18 cellular contexts compared by ENCODE assay signal in genomic region chr20:19968488-19969073, GRCh38. TPM values are rescaled to one million over a fixed set of nuclear protein-coding genes. Genes with fewer than 3 reads are reported as not detected.
DNase-seq lines count a peak whose midpoint lies in the region; ATAC-seq, FAIRE-seq and TF ChIP-seq lines count a peak whose summit lies in the region.
"Had no signal": no experiment of that assay in that cellular context is flagged by ENCODE, and none has a peak within 500 bp of the region (broad histone marks: within the 10 kb centered on the region; RNA-seq: fewer than 3 reads in every experiment).

No MANE protein-coding gene starts in this region.

- peak overlapping the region; percentile 39 for H3K4me3 ChIP-seq in CD4-positive, CD25-positive, alpha-beta regulatory T cell (ENCODE audit: low read depth, low read length)
- H3K4me3 ChIP-seq in HepG2 (replicated peaks in 1 of 3; ENCODE audit: insufficient read depth in 1 of 3, low read depth in 2 of 3, low read length in 3 of 3) = no peak overlapping the region
- H3K4me3 ChIP-seq: lung, SJSA1, stomach had no signal

- no peak for TF ChIP-seq POLR2A in HepG2 (IDR thresholded peaks at IDR 0.05; ENCODE audit: insufficient read depth in 1 of 2, low read depth in 2 of 2, low read length in 2 of 2)

- TF ChIP-seq EP300 in HepG2 (IDR thresholded peaks at IDR 0.05; ENCODE audit: low read depth in 2 of 2, low read length in 2 of 2) (no peak), HepG2 (CRISPR knock-in tag; IDR thresholded peaks at IDR 0.05; ENCODE audit: borderline replicate concordance) (no peak)

- DNase-seq in CD4-positive, CD25-positive, alpha-beta regulatory T cell = peak in 2 of 3 donors; percentile 34 to 39
- DNase-seq in HT-29 (ENCODE audit: low spot score) (peak; percentile 21), SK-N-DZ (ENCODE audit: low spot score) (peak; percentile 15), immature natural killer cell (peak; percentile 5 to 14 (median 14)), EL (no peak), HepG2 (ENCODE audit: low spot score) (no peak), HuH-7 (ENCODE audit: low spot score) (no peak)
- DNase-seq: activated CD8-positive, alpha-beta memory T cell treated with anti-CD3 and anti-CD28 coated beads for 24 hours; foreskin keratinocyte; HFFc6; natural killer cell; NCI-H1436 treated with DMSO at 0.1 percent for 48 hours; stimulated activated CD4-positive, alpha-beta T cell treated with anti-CD3 and anti-CD28 coated beads, Interleukin-15, amount 100 ng/mL, for 24 hours; stomach had no signal

- peak overlapping the region; percentile 18 to 73 (median 57) for H3K27ac Mint-ChIP-seq in CD4-positive, CD25-positive, alpha-beta regulatory T cell
- peak overlapping the region in 1 of 6 donors; percentile 46 for H3K27ac Mint-ChIP-seq in immature natural killer cell
- H3K27ac Mint-ChIP-seq: activated T-helper 2 cell treated with anti-CD3 and anti-CD28 coated beads, Interferon-gamma antibody, Interleukin-2, Interleukin-4, amounts not matched to agents 10 μg/mL and 5 μg/mL and 100 μg/mL, durations not matched to agents 14 hours and 24 hours and 36 hours; HFFc6; natural killer cell had no signal

- no peak for TF ChIP-seq RAD21 in HepG2 (CRISPR knock-in tag; IDR thresholded peaks at IDR 0.05)

- intact Hi-C loops in HepG2 (cut with micrococcal nuclease; ENCODE audit: unreplicated experiment) = no loop called here

- no peaks in the 10 kb centered on the region for H3K9me3 ChIP-seq in CD4-positive, CD25-positive, alpha-beta regulatory T cell (ENCODE audit: control insufficient read depth in 2 of 2, low read length in 2 of 2)
- no peaks in the 10 kb centered on the region for H3K9me3 ChIP-seq in HepG2 (ENCODE audit: low read length)
- H3K9me3 ChIP-seq: SJSA1, stomach had no signal

- peak; percentile 59 to 75 for ATAC-seq in CD4-positive, CD25-positive, alpha-beta regulatory T cell (ENCODE audit: low read depth in 2 of 2)
- ATAC-seq in HepG2 (no peak), GM19397 (IDR thresholded peaks at IDR 0.05; ENCODE audit: unreplicated experiment) (no peak)
- ATAC-seq: foreskin keratinocyte had no signal

- H3K4me1 Mint-ChIP-seq in CD4-positive, CD25-positive, alpha-beta regulatory T cell = peaks cover 8 to 29% (median 23%) of the 10 kb centered on the region in 4 donors
- peaks cover 11 to 17% of the 10 kb centered on the region in 2 donors for H3K4me1 Mint-ChIP-seq in immature natural killer cell

- no peaks in the 10 kb centered on the region for H3K27me3 ChIP-seq in CD4-positive, CD25-positive, alpha-beta regulatory T cell (ENCODE audit: control insufficient read depth, insufficient read depth, low read length)
- H3K27me3 ChIP-seq in HepG2 (ENCODE audit: control insufficient read depth in 1 of 2, insufficient read depth in 2 of 2, low read length in 2 of 2) = no peaks in the 10 kb centered on the region
- H3K27me3 ChIP-seq: foreskin keratinocyte, SJSA1, stomach had no signal

- WGBS in HepG2 (ENCODE audit: low lambda C conversion rate) = 93% methylated on average over 4 of the region's 4 CpGs

- no peak overlapping the region for H2AFZ ChIP-seq in HepG2 (ENCODE audit: low read length)

- H3K9ac ChIP-seq in HepG2 (ENCODE audit: insufficient read depth, low read depth, low read length) = no peak overlapping the region

- POLR2A ChIA-PET in HepG2 (lab: Yijun Ruan, JAX) = no interaction called here

- no peaks in the 10 kb centered on the region for H3K36me3 ChIP-seq in CD4-positive, CD25-positive, alpha-beta regulatory T cell (ENCODE audit: control insufficient read depth, insufficient read depth, low read length)
- H3K36me3 ChIP-seq in HepG2 (replicated peaks in 1 of 2; ENCODE audit: control insufficient read depth in 1 of 2, insufficient read depth in 2 of 2, low read length in 2 of 2) = no peaks in the 10 kb centered on the region
- H3K36me3 ChIP-seq: SJSA1 had no signal

- no peak for TF ChIP-seq CTCF in HepG2 (CRISPR knock-in tag; IDR thresholded peaks at IDR 0.05)

- H3K36me3 Mint-ChIP-seq in CD4-positive, CD25-positive, alpha-beta regulatory T cell = no peaks in the 10 kb centered on the region
- no peaks in the 10 kb centered on the region for H3K36me3 Mint-ChIP-seq in immature natural killer cell
- H3K36me3 Mint-ChIP-seq: natural killer cell had no signal

- no peaks in the 10 kb centered on the region for H3K27me3 Mint-ChIP-seq in CD4-positive, CD25-positive, alpha-beta regulatory T cell
- H3K27me3 Mint-ChIP-seq in immature natural killer cell (ENCODE audit: low read depth in 3 of 3) = peaks cover 7 to 12% (median 8%) of the 10 kb centered on the region in 3 donors

- H3K4me2 ChIP-seq in HepG2 (ENCODE audit: low read depth, low read length) = no peak overlapping the region

- H4K20me1 ChIP-seq in HepG2 (ENCODE audit: insufficient read depth, low read length) = no peaks in the 10 kb centered on the region

- in situ Hi-C loops in HepG2 (cut with HindIII; ENCODE audit: extremely low pct_ligation_motif_present, low pct_unique_long_range_greater_than_20kb) = no loop called here

- CTCF ChIA-PET in HepG2 (lab: Yijun Ruan, JAX; ENCODE audit: low intra/inter-chr PET ratio, low total read pairs) = no interaction called here

- H3K79me2 ChIP-seq in HepG2 (ENCODE audit: insufficient read depth, low read length) = no peaks in the 10 kb centered on the region

- peak overlapping the region; percentile 17 to 39 (median 31) for H3K4me3 Mint-ChIP-seq in CD4-positive, CD25-positive, alpha-beta regulatory T cell
- H3K4me3 Mint-ChIP-seq in immature natural killer cell = no peak overlapping the region
- H3K4me3 Mint-ChIP-seq: HFFc6, natural killer cell had no signal

- H3K4me1 ChIP-seq in CD4-positive, CD25-positive, alpha-beta regulatory T cell (ENCODE audit: control insufficient read depth, insufficient read depth, low read length, poor library complexity, severe bottlenecking) = peaks cover 16% of the 10 kb centered on the region
- peaks cover 52% of the 10 kb centered on the region for H3K4me1 ChIP-seq in HepG2 (ENCODE audit: insufficient read depth, low read length)
- H3K4me1 ChIP-seq: foreskin keratinocyte had no signal

- no TSS peak for BruUV-seq in HepG2 (replicated peaks; lab: Mats Ljungman, UMichigan)

- no peak for FAIRE-seq in HepG2 (lab: Jason Lieb, UNC)

- peak overlapping the region; percentile 10 for H3K27ac ChIP-seq in CD4-positive, CD25-positive, alpha-beta regulatory T cell (ENCODE audit: insufficient read depth, low read length, poor library complexity, severe bottlenecking)
- H3K27ac ChIP-seq in HepG2 (ENCODE audit: extremely low read length, insufficient read depth, low read length) = no peak overlapping the region
- H3K27ac ChIP-seq: foreskin keratinocyte, SJSA1, stomach had no signal

- H3K9me3 Mint-ChIP-seq in CD4-positive, CD25-positive, alpha-beta regulatory T cell = no peaks in the 10 kb centered on the region
- no peaks in the 10 kb centered on the region for H3K9me3 Mint-ChIP-seq in immature natural killer cell
- H3K9me3 Mint-ChIP-seq: activated T-helper 2 cell treated with anti-CD3 and anti-CD28 coated beads, Interferon-gamma antibody, Interleukin-2, Interleukin-4, amounts not matched to agents 10 μg/mL and 5 μg/mL and 100 μg/mL, durations not matched to agents 14 hours and 24 hours and 36 hours; HFFc6; natural killer cell had no signal

TF ChIP-seq in HepG2, 621 proteins besides CTCF, POLR2A, EP300 and RAD21 (continues in another document):
- no peak for TF ChIP-seq ZNF275 (CRISPR knock-in tag; IDR thresholded peaks at IDR 0.05; ENCODE audit: borderline replicate concordance)
- no peak for TF ChIP-seq HOXA5 (CRISPR knock-in tag; IDR thresholded peaks at IDR 0.05)
- no peak for TF ChIP-seq XRCC5 (optimal IDR thresholded peaks at IDR 0.05; ENCODE audit: low read length)

RNA-seq across cellular contexts. Expression of gene NAA20, which starts 48.6 kb away (rescaled TPM):
- total RNA-seq in CD4-positive, CD25-positive, alpha-beta regulatory T cell = 19.6 TPM
- 10 to 100 TPM; 69.1 to 77.4 (median 71.5) TPM for polyA plus RNA-seq in CD4-positive, CD25-positive, alpha-beta regulatory T cell
- 49.4 and 50.9 TPM in 2 replicates for total RNA-seq in HT-29 (2014; rRNA removed; shearing (Covaris generic))
- 51.2 and 54.2 TPM in 2 replicates for polyA plus RNA-seq in SK-N-DZ (2014; cell fraction: cytosol; rRNA removed)
- 34.3 and 40.0 TPM in 2 replicates for polyA plus RNA-seq in SK-N-DZ (2014; cell fraction: nucleus; rRNA removed)
- 100 to 1,000 TPM in 1 of 3 donors, 10 to 100 TPM in 2; 65.1 to 129 (median 70.2) TPM for polyA plus RNA-seq in immature natural killer cell
- 82.8 and 114 TPM in 2 replicates for total RNA-seq in HepG2 (2016; rRNA removed; fragmentation: Illumina TruSeq; extraction: Trizol)
- total RNA-seq in HepG2 (2016; cell fraction: cytosol; rRNA removed; fragmentation: Illumina TruSeq; extraction: Trizol; ENCODE audit: low read depth) = 21.7 and 25.6 TPM in 2 replicates
- 86.7 and 113 TPM in 2 replicates for total RNA-seq in HepG2 (2016; cell fraction: insoluble cytoplasmic fraction; rRNA removed; fragmentation: Illumina TruSeq; extraction: Trizol)
- 37.5 and 43.6 TPM in 2 replicates for total RNA-seq in HepG2 (2016; cell fraction: membrane; rRNA removed; fragmentation: Illumina TruSeq; extraction: Trizol)
- 54.4 and 60.1 TPM in 2 replicates for total RNA-seq in HepG2 (2016; cell fraction: nucleus; rRNA removed; fragmentation: Illumina TruSeq; extraction: Trizol)
- 62.9 and 81.9 TPM in 2 replicates for polyA plus RNA-seq in HepG2 (2011; rRNA removed)
- 50.7 and 67.7 TPM in 2 replicates for polyA plus RNA-seq in HepG2 (2011; cell fraction: cytosol; rRNA removed)
- 23.7 and 25.9 TPM in 2 replicates for polyA plus RNA-seq in HepG2 (2011; cell fraction: nucleus; rRNA removed)
- 95.6 and 106 TPM in 2 replicates for polyA plus RNA-seq in HepG2 (2012)
- 28.8 and 29.8 TPM in 2 replicates for polyA plus RNA-seq in HepG2 (2016; cell fraction: cytosol; fragmentation: Illumina TruSeq; extraction: Trizol; ENCODE audit: low read depth)
- 148 and 163 TPM in 2 replicates for polyA plus RNA-seq in HepG2 (2016; cell fraction: insoluble cytoplasmic fraction; fragmentation: Illumina TruSeq; extraction: Trizol; ENCODE audit: low read depth)
- 36.9 and 37.4 TPM in 2 replicates for polyA plus RNA-seq in HepG2 (2016; cell fraction: membrane; fragmentation: Illumina TruSeq; extraction: Trizol; ENCODE audit: low read depth)
- 119 and 123 TPM in 2 replicates for polyA plus RNA-seq in HepG2 (2016; cell fraction: nucleus; fragmentation: Illumina TruSeq; extraction: Trizol; ENCODE audit: insufficient read depth, low read depth)
- 14.8 and 29.0 TPM in 2 replicates for polyA minus RNA-seq in HepG2 (2011; rRNA and poly(A)+ RNA removed; ENCODE audit: low replicate concordance)
- 25.5 and 28.8 TPM in 2 replicates for polyA minus RNA-seq in HepG2 (2011; cell fraction: cytosol; rRNA and poly(A)+ RNA removed)
- 45.3 and 48.5 TPM in 2 replicates for polyA minus RNA-seq in HepG2 (2011; cell fraction: nucleus; rRNA and poly(A)+ RNA removed)

Comparison
In these comparisons a context has a peak if more than half of its experiments do, and no peak if none do; other contexts are left out.
1. ATAC-seq: peak in CD4-positive, CD25-positive, alpha-beta regulatory T cell (2 of 2); none in HepG2 (single experiment) and GM19397 (single experiment).
2. DNase-seq: peak in CD4-positive, CD25-positive, alpha-beta regulatory T cell (2 of 3), HT-29 (single experiment), SK-N-DZ (single experiment) and immature natural killer cell (3 of 3); none in EL (single experiment), HepG2 (single experiment) and HuH-7 (single experiment).
3. H3K4me3 Mint-ChIP-seq: peak in CD4-positive, CD25-positive, alpha-beta regulatory T cell (4 of 4); none in immature natural killer cell (0 of 5).